In the genomic region with DNA sequence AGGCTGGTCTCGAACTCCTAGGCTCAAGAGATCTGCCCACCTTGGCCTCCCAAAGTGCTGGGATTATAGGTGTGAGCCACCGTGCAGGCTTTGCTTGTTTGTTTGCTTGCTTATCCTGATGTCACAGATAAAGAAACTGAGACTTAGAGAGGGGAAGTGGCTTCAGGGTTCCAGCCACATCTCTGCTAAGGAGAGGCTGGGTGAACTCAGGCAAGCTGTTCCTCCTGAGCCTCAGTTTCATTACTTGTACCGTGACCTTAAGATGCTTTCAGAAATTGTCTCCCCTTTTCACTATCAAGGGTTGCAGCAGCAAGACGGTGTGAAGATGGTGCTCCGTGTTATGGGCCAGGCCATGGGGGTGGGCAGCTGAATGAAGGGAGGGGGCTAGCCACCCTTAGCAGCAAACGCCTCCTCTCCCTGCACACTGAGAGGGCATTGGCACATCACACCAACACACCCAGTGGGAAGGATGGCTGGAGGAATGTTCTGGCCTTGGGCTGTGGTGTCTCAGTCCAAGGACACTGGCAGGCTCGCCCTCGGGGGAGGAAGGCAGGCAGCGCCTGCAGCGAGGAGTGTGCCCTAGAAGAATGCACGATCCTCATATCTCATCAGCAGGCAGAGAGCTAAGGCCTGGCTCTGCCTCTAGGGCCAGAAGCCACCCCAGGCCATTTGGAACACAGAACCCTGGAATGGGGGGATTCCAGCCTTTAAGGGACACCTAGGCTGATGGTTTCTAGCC, we compare ENCODE assay signal across 9 cellular contexts.
DNase-seq lines count a peak whose midpoint lies in the region; ATAC-seq lines count a peak whose summit lies in the region.
"Had no signal": no experiment of that assay in that cellular context is flagged by ENCODE, and none has a peak within 500 bp of the region (broad histone marks: within the 10 kb centered on the region; RNA-seq: fewer than 3 reads in every experiment).

No MANE protein-coding gene starts in this region.

- no peaks in the 10 kb centered on the region for H3K27me3 ChIP-seq in layer of hippocampus (ENCODE audit: control insufficient read depth, insufficient read depth, low read length)

- no peak for DNase-seq in stimulated activated CD4-positive, alpha-beta T cell treated with anti-CD3 and anti-CD28 coated beads, Interleukin-2, amount 100 ng/mL, for 48 hours
- no peak for DNase-seq in stimulated activated CD4-positive, alpha-beta T cell treated with anti-CD3 and anti-CD28 coated beads, Interleukin-4, amount 100 ng/mL, for 24 hours
- DNase-seq in NCI-H1105 (lab: John Stamatoyannopoulos, UW): no peak
- no peak for DNase-seq in DMS114 treated with DMSO at 0.1 percent for 48 hours (lab: John Stamatoyannopoulos, UW; ENCODE audit: unreplicated experiment)

- H3K27ac ChIP-seq in layer of hippocampus (ENCODE audit: low read depth, low read length): peak overlapping the region; percentile 53

- ATAC-seq in GM18519 (IDR thresholded peaks at IDR 0.05; ENCODE audit: low FRiP score, unreplicated experiment) (peak; percentile 67), GM21528 (IDR thresholded peaks at IDR 0.05; ENCODE audit: low FRiP score, unreplicated experiment) (peak; percentile 65), HG03521 (IDR thresholded peaks at IDR 0.05; ENCODE audit: unreplicated experiment) (peak; percentile 89)
- ATAC-seq: K562 had no signal
